Comparison of ENCODE assay signal across 10 cellular contexts in genomic region chr5:130323804-130324454, GRCh38.
DNase-seq lines count a peak whose midpoint lies in the region; ATAC-seq and TF ChIP-seq lines count a peak whose summit lies in the region.
"Had no signal": no experiment of that assay in that cellular context is flagged by ENCODE, and none has a peak within 500 bp of the region (broad histone marks: within the 10 kb centered on the region; RNA-seq: fewer than 3 reads in every experiment).

No MANE protein-coding gene starts in this region.

- intact Hi-C loops in Right ventricle myocardium inferior (cut with DNase I): no loop called here

- peaks cover 13% of the 10 kb centered on the region for H3K4me1 ChIP-seq in foreskin keratinocyte

- ATAC-seq in GM18520 (IDR thresholded peaks at IDR 0.05; ENCODE audit: unreplicated experiment): peak; percentile 100
- peak; percentile 100 for ATAC-seq in HG02678 (IDR thresholded peaks at IDR 0.05; ENCODE audit: unreplicated experiment)
- peak; percentile 72 for ATAC-seq in foreskin keratinocyte
- no peak for ATAC-seq in Right ventricle myocardium inferior

- TF ChIP-seq CTCF in foreskin keratinocyte (conservative IDR thresholded peaks at IDR 0.05): no peak

- DNase-seq in Kasumi-1 (lab: John Stamatoyannopoulos, UW): peak; percentile 86 to 93
- peak; percentile 82 to 91 for DNase-seq in foreskin keratinocyte
- DNase-seq in NCI-H1436 treated with DMSO at 0.1 percent for 48 hours (lab: John Stamatoyannopoulos, UW): no peak
- no peak for DNase-seq in Right ventricle myocardium inferior (ENCODE audit: missing footprints)
- no peak for DNase-seq in HuH-7 (ENCODE audit: low spot score)
- DNase-seq in anterior cingulate cortex (lab: John Stamatoyannopoulos, UW): no peak
- DNase-seq: GDM1, NCI-H524 had no signal

- no peaks in the 10 kb centered on the region for H3K27me3 ChIP-seq in foreskin keratinocyte

- no peak overlapping the region for H3K27ac ChIP-seq in foreskin keratinocyte

Comparison
In these comparisons a context has a peak if more than half of its experiments do, and no peak if none do; other contexts are left out.
1. DNase-seq: peak in Kasumi-1 (2 of 2) and foreskin keratinocyte (2 of 2); none in NCI-H1436 treated with DMSO at 0.1 percent for 48 hours (single experiment), Right ventricle myocardium inferior (single experiment), HuH-7 (single experiment) and anterior cingulate cortex (0 of 58).